8 cellular contexts compared by ENCODE assay signal in genomic region chr22:42269407-42270177, GRCh38. TPM values are rescaled to one million over a fixed set of nuclear protein-coding genes. Genes with fewer than 3 reads are reported as not detected.
DNase-seq lines count a peak whose midpoint lies in the region; ATAC-seq and TF ChIP-seq lines count a peak whose summit lies in the region.

No MANE protein-coding gene starts in this region.

- H3K27ac ChIP-seq in C4-2B (peak overlapping the region; percentile 92), foreskin keratinocyte (peak overlapping the region; percentile 89), transverse colon (peak overlapping the region; percentile 91 to 97 (median 96))

- peaks cover 26% of the 10 kb centered on the region for H3K4me1 Mint-ChIP-seq in activated T-helper 2 cell treated with anti-CD3 and anti-CD28 coated beads, Interferon-gamma antibody, Interleukin-2, Interleukin-4, amounts not matched to agents 10 μg/mL and 5 μg/mL and 100 μg/mL, durations not matched to agents 14 hours and 24 hours and 36 hours (ENCODE audit: low read depth)
- H3K4me1 Mint-ChIP-seq in osteocyte (ENCODE audit: unreplicated experiment) = peaks cover 17% of the 10 kb centered on the region

- H3K27ac Mint-ChIP-seq in activated T-helper 2 cell treated with anti-CD3 and anti-CD28 coated beads, Interferon-gamma antibody, Interleukin-2, Interleukin-4, amounts not matched to agents 10 μg/mL and 5 μg/mL and 100 μg/mL, durations not matched to agents 14 hours and 24 hours and 36 hours = peak overlapping the region; percentile 76
- H3K27ac Mint-ChIP-seq in osteocyte (ENCODE audit: unreplicated experiment) = peak overlapping the region; percentile 80

- H3K36me3 ChIP-seq in transverse colon = no peaks in the 10 kb centered on the region

- H3K36me3 Mint-ChIP-seq in activated T-helper 2 cell treated with anti-CD3 and anti-CD28 coated beads, Interferon-gamma antibody, Interleukin-2, Interleukin-4, amounts not matched to agents 10 μg/mL and 5 μg/mL and 100 μg/mL, durations not matched to agents 14 hours and 24 hours and 36 hours (ENCODE audit: low read depth) = peaks cover 21% of the 10 kb centered on the region
- no peaks in the 10 kb centered on the region for H3K36me3 Mint-ChIP-seq in osteocyte (ENCODE audit: unreplicated experiment)

- no peak for TF ChIP-seq POLR2A in transverse colon (IDR thresholded peaks at IDR 0.05)

- no peaks in the 10 kb centered on the region for H3K27me3 Mint-ChIP-seq in activated T-helper 2 cell treated with anti-CD3 and anti-CD28 coated beads, Interferon-gamma antibody, Interleukin-2, Interleukin-4, amounts not matched to agents 10 μg/mL and 5 μg/mL and 100 μg/mL, durations not matched to agents 14 hours and 24 hours and 36 hours (ENCODE audit: low read depth)
- H3K27me3 Mint-ChIP-seq in osteocyte (ENCODE audit: unreplicated experiment) = no peaks in the 10 kb centered on the region

- peaks cover 12% of the 10 kb centered on the region for H3K4me1 ChIP-seq in foreskin keratinocyte
- peaks cover 0 to 27% (median 15%) of the 10 kb centered on the region in 4 donors for H3K4me1 ChIP-seq in transverse colon

- H3K27me3 ChIP-seq in foreskin keratinocyte (no peaks in the 10 kb centered on the region), transverse colon (no peaks in the 10 kb centered on the region)

- in situ Hi-C loops in transverse colon (cut with MboI; ENCODE audit: low pct_ligation_motif_present in 1 of 4, low pct_unique_long_range_greater_than_20kb in 1 of 4, low sequenced_read_pairs in 3 of 4) = no loop called here

- WGBS in transverse colon (ENCODE audit: low coverage in 1 of 2), 2 donors = 0% methylated on average over 53 of the region's 70 CpGs; no CpG with 5 or more reads in 1 of the 2 donors

- intact Hi-C loops in activated T-helper 2 cell treated with anti-CD3 and anti-CD28 coated beads, Interferon-gamma antibody, Interleukin-2, Interleukin-4, amounts not matched to agents 10 μg/mL and 5 μg/mL and 100 μg/mL, durations not matched to agents 14 hours and 24 hours and 36 hours (cut with micrococcal nuclease) = loop anchor here (5.0 kb wide), 2 partner anchors 52 to 177 kb away; partner anchors contain the start of gene NDUFA6
- intact Hi-C loops in transverse colon (cut with DNase I; ENCODE audit: low total_unique reads) = no loop called here

- H3K4me3 Mint-ChIP-seq in activated T-helper 2 cell treated with anti-CD3 and anti-CD28 coated beads, Interferon-gamma antibody, Interleukin-2, Interleukin-4, amounts not matched to agents 10 μg/mL and 5 μg/mL and 100 μg/mL, durations not matched to agents 14 hours and 24 hours and 36 hours (ENCODE audit: low read depth) = peak overlapping the region; percentile 89
- peak overlapping the region; percentile 92 for H3K4me3 Mint-ChIP-seq in osteocyte (ENCODE audit: unreplicated experiment)

- no peaks in the 10 kb centered on the region for H3K9me3 ChIP-seq in transverse colon

- H3K4me3 ChIP-seq in transverse colon = peak overlapping the region; percentile 70 to 98 (median 87)

- no peaks in the 10 kb centered on the region for H3K9me3 Mint-ChIP-seq in activated T-helper 2 cell treated with anti-CD3 and anti-CD28 coated beads, Interferon-gamma antibody, Interleukin-2, Interleukin-4, amounts not matched to agents 10 μg/mL and 5 μg/mL and 100 μg/mL, durations not matched to agents 14 hours and 24 hours and 36 hours
- H3K9me3 Mint-ChIP-seq in osteocyte (ENCODE audit: unreplicated experiment) = no peaks in the 10 kb centered on the region

- DNase-seq in GM19238 (ENCODE audit: insufficient read length, low spot score) (peak; percentile 84), foreskin keratinocyte (peak in 1 of 2 donors; percentile 56), osteocyte (ENCODE audit: extremely low spot score, unreplicated experiment) (no peak), transverse colon (peak; percentile 84)
- peak; percentile 69 for DNase-seq in activated T-helper 2 cell treated with anti-CD3 and anti-CD28 coated beads, Interferon-gamma antibody, Interleukin-2, Interleukin-4, amounts not matched to agents 10 μg/mL and 5 μg/mL and 100 μg/mL, durations not matched to agents 14 hours and 24 hours and 36 hours (ENCODE audit: low spot score)

- TF ChIP-seq CTCF in C4-2B (conservative IDR thresholded peaks at IDR 0.05) = no peak; the same call in 1 of the 2 replicates
- peak; percentile 41 for TF ChIP-seq CTCF in foreskin keratinocyte (conservative IDR thresholded peaks at IDR 0.05)
- TF ChIP-seq CTCF in osteocyte (IDR thresholded peaks at IDR 0.05) = no peak
- TF ChIP-seq CTCF in transverse colon (IDR thresholded peaks at IDR 0.05) = peak in 2 of 5 experiments; percentile 8 to 52

- ATAC-seq in HG03354 (IDR thresholded peaks at IDR 0.05; ENCODE audit: poor library complexity, severe bottlenecking, unreplicated experiment) (peak; percentile 43), foreskin keratinocyte (peak; percentile 72)

- TF ChIP-seq EP300 in transverse colon (IDR thresholded peaks at IDR 0.05; ENCODE audit: low read depth) = no peak

TF ChIP-seq in PFSK-1, 5 proteins besides CTCF, POLR2A, EP300 and RAD21:
- TF ChIP-seq SIN3A (IDR thresholded peaks at IDR 0.05; ENCODE audit: borderline replicate concordance, insufficient read depth, low read length) (0 out of 2 replicates have a peak, but pooled peaks have one; percentile 5), FOXP2 (optimal IDR thresholded peaks at IDR 0.05; ENCODE audit: borderline replicate concordance, extremely low read depth, extremely low read length, insufficient read depth) (no peak), REST (IDR thresholded peaks at IDR 0.05; ENCODE audit: insufficient read depth in 1 of 2, low read depth in 2 of 2, low read length in 2 of 2) (no peak), POLR2AphosphoS5 (IDR thresholded peaks at IDR 0.05; ENCODE audit: low read depth, low read length) (no peak), TAF1 (IDR thresholded peaks at IDR 0.05; ENCODE audit: borderline replicate concordance, insufficient read depth, low read length) (peak; percentile 1; the same call in 1 of the 2 replicates)
TF ChIP-seq in PFSK-1: peak in this region for 2.

RNA-seq across cellular contexts. Expression of gene TCF20, which starts 0.9 kb away (rescaled TPM):
- polyA plus RNA-seq in PFSK-1 (2012; ENCODE audit: insufficient read length, low read depth) = 26.4 TPM
- 70.5 and 74.3 TPM in 2 replicates for total RNA-seq in activated T-helper 2 cell treated with anti-CD3 and anti-CD28 coated beads, Interferon-gamma antibody, Interleukin-2, Interleukin-4, amounts not matched to agents 10 μg/mL and 5 μg/mL and 100 μg/mL, durations not matched to agents 14 hours and 24 hours and 36 hours
- total RNA-seq in foreskin keratinocyte (54.4 and 55.9 TPM in 2 replicates), osteocyte (40.5 and 41.1 TPM in 2 replicates), transverse colon (10 to 100 TPM; 30.3 to 43.7 (median 42.3) TPM)
- 9.9 and 11.9 TPM in 2 replicates for polyA plus RNA-seq in foreskin keratinocyte
